Comparison of ENCODE assay signal across 8 cellular contexts in genomic region chr12:31959051-31959700, GRCh38. TPM values are rescaled to one million over a fixed set of nuclear protein-coding genes. Genes with fewer than 3 reads are reported as not detected.
DNase-seq lines count a peak whose midpoint lies in the region; ATAC-seq and TF ChIP-seq lines count a peak whose summit lies in the region.

TSS of gene RESF1 (plus strand) at chr12:31959415. CDS start at chr12:31980956, 21,541 bp downstream.

- H3K4me3 Mint-ChIP-seq in CD4-positive, alpha-beta T cell: peak within 1 kb of the TSS; percentile 99
- H3K4me3 Mint-ChIP-seq in activated CD4-positive, alpha-beta memory T cell treated with anti-CD3 and anti-CD28 coated beads, Interleukin-2, amount 10 ng/mL, durations not matched to agents 7 days and 5 days: peak within 1 kb of the TSS; percentile 91

- peak; percentile 73 for ATAC-seq in CD4-positive, alpha-beta T cell (ENCODE audit: poor library complexity)
- ATAC-seq in GM19452 (IDR thresholded peaks at IDR 0.05; ENCODE audit: unreplicated experiment) (peak; percentile 87), HG03575 (IDR thresholded peaks at IDR 0.05; ENCODE audit: extremely low read depth, insufficient number of reproducible peaks, low FRiP score, unreplicated experiment) (peak; percentile 68)

- no peak for TF ChIP-seq POLR2A in lower leg skin (IDR thresholded peaks at IDR 0.05)

- TF ChIP-seq CTCF in CD4-positive, alpha-beta T cell (IDR thresholded peaks at IDR 0.05): no peak
- TF ChIP-seq CTCF in lower leg skin (IDR thresholded peaks at IDR 0.05): no peak

- peak within 1 kb of the TSS; percentile 75 for H3K4me3 ChIP-seq in lower leg skin (ENCODE audit: low read depth, poor library complexity, severe bottlenecking)

- 0 to 1% methylated on average over 29 to 61 of the region's 68 CpGs for WGBS in lower leg skin, 2 donors

- H3K27ac ChIP-seq in CD4-positive, alpha-beta T cell (ENCODE audit: low read depth, low read length): peak within 1 kb of the TSS; percentile 82

- no peaks in the 10 kb centered on the region for H3K27me3 ChIP-seq in CD4-positive, alpha-beta T cell (ENCODE audit: control insufficient read depth, insufficient read depth, low read length)

- peaks cover 55% of the 10 kb centered on the region for H3K36me3 Mint-ChIP-seq in CD4-positive, alpha-beta T cell (ENCODE audit: low read depth)
- H3K36me3 Mint-ChIP-seq in activated CD4-positive, alpha-beta memory T cell treated with anti-CD3 and anti-CD28 coated beads, Interleukin-2, amount 10 ng/mL, durations not matched to agents 7 days and 5 days (ENCODE audit: low read depth): peaks cover 78% of the 10 kb centered on the region

- peak within 1 kb of the TSS; percentile 96 for H3K27ac Mint-ChIP-seq in CD4-positive, alpha-beta T cell
- H3K27ac Mint-ChIP-seq in activated CD4-positive, alpha-beta memory T cell treated with anti-CD3 and anti-CD28 coated beads, Interleukin-2, amount 10 ng/mL, durations not matched to agents 7 days and 5 days: peak within 1 kb of the TSS; percentile 98

- peaks cover 2% of the 10 kb centered on the region for H3K9me3 Mint-ChIP-seq in CD4-positive, alpha-beta T cell
- H3K9me3 Mint-ChIP-seq in activated CD4-positive, alpha-beta memory T cell treated with anti-CD3 and anti-CD28 coated beads, Interleukin-2, amount 10 ng/mL, durations not matched to agents 7 days and 5 days: peaks cover 19% of the 10 kb centered on the region

- POLR2A ChIA-PET in CD4-positive, alpha-beta T cell (lab: Charles Lee): interaction anchor here (0.6 to 6.2 kb wide), 50 partner anchors 9 to 314 kb away, joined by 3 to 106 read pairs (median 5); partner anchors contain the start of genes AMN1, BICD1 and ETFBKMT
- POLR2A ChIA-PET in activated CD4-positive, alpha-beta memory T cell treated with anti-CD3 and anti-CD28 coated beads, Interleukin-2, amount 10 ng/mL, durations not matched to agents 7 days and 5 days (lab: Charles Lee): interaction anchor here (0.7 to 4.7 kb wide), 33 partner anchors 10 to 796 kb away, joined by 3 to 74 read pairs (median 7); partner anchors contain the start of genes AMN1, ETFBKMT and YARS2

- CTCF ChIA-PET in CD4-positive, alpha-beta T cell (lab: Charles Lee): interaction anchor here (1.1 to 3.2 kb wide), 8 partner anchors 9 to 306 kb away, joined by 3 to 13 read pairs (median 6); partner anchors contain the start of genes AMN1 and ETFBKMT
- CTCF ChIA-PET in activated CD4-positive, alpha-beta memory T cell treated with anti-CD3 and anti-CD28 coated beads, Interleukin-2, amount 10 ng/mL, durations not matched to agents 7 days and 5 days (lab: Charles Lee): interaction anchor here (1.0 to 2.5 kb wide), 7 partner anchors 33 to 306 kb away, joined by 4 to 8 read pairs (median 7); no protein-coding TSS in a partner anchor

- peaks cover 78% of the 10 kb centered on the region for H3K4me1 Mint-ChIP-seq in CD4-positive, alpha-beta T cell (ENCODE audit: low read depth)
- peaks cover 65% of the 10 kb centered on the region for H3K4me1 Mint-ChIP-seq in activated CD4-positive, alpha-beta memory T cell treated with anti-CD3 and anti-CD28 coated beads, Interleukin-2, amount 10 ng/mL, durations not matched to agents 7 days and 5 days

- H3K27me3 Mint-ChIP-seq in CD4-positive, alpha-beta T cell: no peaks in the 10 kb centered on the region
- no peaks in the 10 kb centered on the region for H3K27me3 Mint-ChIP-seq in activated CD4-positive, alpha-beta memory T cell treated with anti-CD3 and anti-CD28 coated beads, Interleukin-2, amount 10 ng/mL, durations not matched to agents 7 days and 5 days

- H3K9me3 ChIP-seq in CD4-positive, alpha-beta T cell (ENCODE audit: control insufficient read depth, low read length): peaks cover under 1% of the 10 kb centered on the region

- peak; percentile 72 to 87 (median 84) for DNase-seq in CD4-positive, alpha-beta T cell
- DNase-seq in NCI-H82 (lab: John Stamatoyannopoulos, UW) (peak; percentile 94), ecto neural progenitor cell (ENCODE audit: low spot score) (peak; percentile 96), lower leg skin (ENCODE audit: low spot score in 2 of 2) (peak; percentile 89 to 97)
- DNase-seq in activated CD4-positive, alpha-beta memory T cell treated with anti-CD3 and anti-CD28 coated beads, Interleukin-2, amount 10 ng/mL, durations not matched to agents 7 days and 5 days: peak; percentile 92
- DNase-seq in stimulated activated CD4-positive, alpha-beta T cell treated with anti-CD3 and anti-CD28 coated beads, Interleukin-4, amount 100 ng/mL, for 4 hours: peak; percentile 80 to 83

- intact Hi-C loops in CD4-positive, alpha-beta T cell (cut with DNase I, micrococcal nuclease): loop anchor here (1.0 to 5.0 kb wide), 7 partner anchors 62 to 353 kb away; partner anchors contain the start of genes AMN1 (in 1 of the 2) and ETFBKMT (in 1 of the 2)
- intact Hi-C loops in lower leg skin (cut with DNase I; ENCODE audit: low total_unique reads): no loop called here

RNA-seq across cellular contexts. Expression of gene RESF1, which starts in this region (rescaled TPM):
- 100 to 1,000 TPM; 113 to 124 TPM for total RNA-seq in CD4-positive, alpha-beta T cell
- 100 to 1,000 TPM; 152 to 154 TPM for total RNA-seq in activated CD4-positive, alpha-beta memory T cell treated with anti-CD3 and anti-CD28 coated beads, Interleukin-2, amount 10 ng/mL, durations not matched to agents 7 days and 5 days
- total RNA-seq in lower leg skin: 10 to 100 TPM; 41.1 to 74.9 (median 60.3) TPM

Comparison
In these comparisons a context has a peak if more than half of its experiments do, and no peak if none do; other contexts are left out.
1. Peak in every context shown above with its lines: DNase-seq, ATAC-seq, H3K4me3 ChIP-seq and H3K27ac ChIP-seq.